In genomic region chr11:69297225-69297925, GRCh38 we compare ENCODE assay signal across 8 cellular contexts. TPM values are rescaled to one million over a fixed set of nuclear protein-coding genes. Genes with fewer than 3 reads are reported as not detected.
DNase-seq lines count a peak whose midpoint lies in the region; ATAC-seq and TF ChIP-seq lines count a peak whose summit lies in the region.

No MANE protein-coding gene starts in this region.

- TF ChIP-seq CTCF in Calu3 (IDR thresholded peaks at IDR 0.05; ENCODE audit: unreplicated experiment) (no peak), progenitor cell of endocrine pancreas (IDR thresholded peaks at IDR 0.05; ENCODE audit: unreplicated experiment) (no peak)

- H3K4me3 ChIP-seq in skin epidermis: peak overlapping the region in 3 of 7 experiments; percentile 2 to 5 (median 4)

- CTCF ChIA-PET in Calu3 (lab: Charles Lee): interaction anchor here (0.5 to 2.8 kb wide), 15 partner anchors 9 to 347 kb away, joined by 3 to 18 read pairs (median 5); no protein-coding TSS in a partner anchor

- H3K9me3 Mint-ChIP-seq in Calu3 (ENCODE audit: low read depth, unreplicated experiment) (no peaks in the 10 kb centered on the region), IgD-negative memory B cell (no peaks in the 10 kb centered on the region), progenitor cell of endocrine pancreas (ENCODE audit: low read depth) (no peaks in the 10 kb centered on the region)
- H3K9me3 Mint-ChIP-seq in T-helper 1 cell treated with Interleukin-12 subunit alpha and Interleukin-12 subunit beta and Interleukin-4 antibody, amounts not matched to agents 30 μg/mL and 1 μg/mL, for 36 hours: no peaks in the 10 kb centered on the region

- peak overlapping the region; percentile 98 for H3K27ac Mint-ChIP-seq in Calu3 (ENCODE audit: unreplicated experiment)
- H3K27ac Mint-ChIP-seq in IgD-negative memory B cell: peak overlapping the region; percentile 84 to 97 (median 96)
- peak overlapping the region; percentile 91 for H3K27ac Mint-ChIP-seq in T-helper 1 cell treated with Interleukin-12 subunit alpha and Interleukin-12 subunit beta and Interleukin-4 antibody, amounts not matched to agents 30 μg/mL and 1 μg/mL, for 36 hours
- H3K27ac Mint-ChIP-seq in progenitor cell of endocrine pancreas: no peak overlapping the region

- H3K27me3 Mint-ChIP-seq in Calu3 (ENCODE audit: unreplicated experiment): no peaks in the 10 kb centered on the region
- H3K27me3 Mint-ChIP-seq in IgD-negative memory B cell: no peaks in the 10 kb centered on the region
- peaks cover 3% of the 10 kb centered on the region for H3K27me3 Mint-ChIP-seq in T-helper 1 cell treated with Interleukin-12 subunit alpha and Interleukin-12 subunit beta and Interleukin-4 antibody, amounts not matched to agents 30 μg/mL and 1 μg/mL, for 36 hours (ENCODE audit: low read depth)
- peaks cover 6% of the 10 kb centered on the region for H3K27me3 Mint-ChIP-seq in progenitor cell of endocrine pancreas

- BruUV-seq in Calu3 (replicated peaks; lab: Mats Ljungman, UMichigan): no TSS peak

- intact Hi-C loops in Calu3 (cut with micrococcal nuclease; ENCODE audit: unreplicated experiment): loop anchor here (1.0 to 5.0 kb wide), 3 partner anchors 145 to 343 kb away; no protein-coding TSS in a partner anchor

- H3K4me3 Mint-ChIP-seq in Calu3 (ENCODE audit: low read depth, unreplicated experiment) (peak overlapping the region; percentile 97), IgD-negative memory B cell (peak overlapping the region; percentile 41 to 94 (median 80)), progenitor cell of endocrine pancreas (ENCODE audit: low read depth) (no peak overlapping the region)
- peak overlapping the region; percentile 75 for H3K4me3 Mint-ChIP-seq in T-helper 1 cell treated with Interleukin-12 subunit alpha and Interleukin-12 subunit beta and Interleukin-4 antibody, amounts not matched to agents 30 μg/mL and 1 μg/mL, for 36 hours

- H3K27ac ChIP-seq in skin epidermis: peak overlapping the region in 20 of 21 experiments; percentile 41 to 85 (median 74)

- H3K4me1 Mint-ChIP-seq in Calu3 (ENCODE audit: low read depth, unreplicated experiment) (peaks cover 79% of the 10 kb centered on the region), IgD-negative memory B cell (peaks cover 13 to 52% (median 49%) of the 10 kb centered on the region in 3 donors), progenitor cell of endocrine pancreas (ENCODE audit: low read depth) (peaks cover 15% of the 10 kb centered on the region)
- H3K4me1 Mint-ChIP-seq in T-helper 1 cell treated with Interleukin-12 subunit alpha and Interleukin-12 subunit beta and Interleukin-4 antibody, amounts not matched to agents 30 μg/mL and 1 μg/mL, for 36 hours (ENCODE audit: low read depth): peaks cover 36% of the 10 kb centered on the region

- peak; percentile 51 for ATAC-seq in GM21529 (IDR thresholded peaks at IDR 0.05; ENCODE audit: unreplicated experiment)

- DNase-seq in Calu3: peak; percentile 98
- DNase-seq in amniotic epithelial cell (ENCODE audit: low read depth): peak; percentile 98
- peak; percentile 12 to 61 for DNase-seq in hippocampal formation (lab: John Stamatoyannopoulos, UW)
- DNase-seq in progenitor cell of endocrine pancreas (ENCODE audit: low spot score, unreplicated experiment): no peak

- peaks cover 93% of the 10 kb centered on the region for H3K36me3 Mint-ChIP-seq in Calu3 (ENCODE audit: insufficient read depth, unreplicated experiment)
- H3K36me3 Mint-ChIP-seq in IgD-negative memory B cell: no peaks in the 10 kb centered on the region
- H3K36me3 Mint-ChIP-seq in T-helper 1 cell treated with Interleukin-12 subunit alpha and Interleukin-12 subunit beta and Interleukin-4 antibody, amounts not matched to agents 30 μg/mL and 1 μg/mL, for 36 hours (ENCODE audit: low read depth): no peaks in the 10 kb centered on the region
- H3K36me3 Mint-ChIP-seq in progenitor cell of endocrine pancreas (ENCODE audit: insufficient read depth): no peaks in the 10 kb centered on the region

RNA-seq across cellular contexts. Expression of gene MYEOV, which starts 3.4 kb away (rescaled TPM):
- total RNA-seq in Calu3 (2022): 79.9 and 98.4 TPM in 2 replicates
- polyA plus RNA-seq in IgD-negative memory B cell: 1.4 TPM
- total RNA-seq in progenitor cell of endocrine pancreas: 0.14 TPM in 1 of 2 replicates, not detected in the other

Comparison
In these comparisons a context has a peak if more than half of its experiments do, and no peak if none do; other contexts are left out.
1. RNA of gene MYEOV, which starts 3.4 kb away (total RNA-seq): 79.9 to 98.4 TPM in Calu3; 0.14 TPM in progenitor cell of endocrine pancreas; every median in the first group is over 10 times any median in the second.